In the genomic region with DNA sequence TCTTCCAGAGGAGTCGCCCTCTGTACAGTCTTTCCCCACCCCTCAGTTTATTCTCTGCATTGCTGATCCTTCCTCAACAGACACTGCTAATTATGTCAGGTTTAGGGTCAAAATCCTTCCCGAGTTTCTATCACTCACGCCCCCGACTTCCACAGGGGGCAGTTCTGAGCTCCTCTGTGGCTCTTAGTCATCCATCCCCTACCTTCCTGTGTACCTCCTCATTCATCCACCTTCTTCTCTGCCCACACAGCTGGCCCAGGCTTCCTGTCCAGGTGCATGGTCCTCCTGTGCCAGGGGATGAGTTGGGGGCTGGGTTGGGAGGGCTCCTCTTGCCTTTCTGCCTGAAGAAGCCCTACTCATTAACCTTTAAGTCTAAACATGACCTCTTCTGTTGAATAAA, we compare ENCODE assay signal across 10 cellular contexts.
DNase-seq lines count a peak whose midpoint lies in the region; ATAC-seq and TF ChIP-seq lines count a peak whose summit lies in the region.
"Had no signal": no experiment of that assay in that cellular context is flagged by ENCODE, and none has a peak within 500 bp of the region (broad histone marks: within the 10 kb centered on the region; RNA-seq: fewer than 3 reads in every experiment).

No MANE protein-coding gene starts in this region.

- H3K4me1 Mint-ChIP-seq in activated CD4-positive, alpha-beta T cell treated with anti-CD3 and anti-CD28 coated beads, Interleukin-2, amount 10 ng/mL, durations not matched to agents 7 days and 5 days = peaks cover 85% of the 10 kb centered on the region
- peaks cover 46% of the 10 kb centered on the region for H3K4me1 Mint-ChIP-seq in stimulated activated memory B cell treated with anti-CD40 and anti-IgM and Interleukin-4, amounts not matched to agents 10 μg/mL and 1 μg/mL and 100 μg/mL, for 72 hours

- CTCF ChIA-PET in activated CD4-positive, alpha-beta T cell treated with anti-CD3 and anti-CD28 coated beads, Interleukin-2, amount 10 ng/mL, durations not matched to agents 7 days and 5 days (lab: Charles Lee) = interaction anchor here (1.2 to 6.8 kb wide), 4 partner anchors 14 to 203 kb away, joined by 5 to 59 read pairs (median 30); a partner anchor contains a TSS

- H3K27ac Mint-ChIP-seq in activated CD4-positive, alpha-beta T cell treated with anti-CD3 and anti-CD28 coated beads, Interleukin-2, amount 10 ng/mL, durations not matched to agents 7 days and 5 days = peak overlapping the region; percentile 98
- peak overlapping the region; percentile 31 for H3K27ac Mint-ChIP-seq in stimulated activated memory B cell treated with anti-CD40 and anti-IgM and Interleukin-4, amounts not matched to agents 10 μg/mL and 1 μg/mL and 100 μg/mL, for 72 hours

- H3K36me3 Mint-ChIP-seq in activated CD4-positive, alpha-beta T cell treated with anti-CD3 and anti-CD28 coated beads, Interleukin-2, amount 10 ng/mL, durations not matched to agents 7 days and 5 days (ENCODE audit: low read depth) = peaks cover 20% of the 10 kb centered on the region
- H3K36me3 Mint-ChIP-seq in stimulated activated memory B cell treated with anti-CD40 and anti-IgM and Interleukin-4, amounts not matched to agents 10 μg/mL and 1 μg/mL and 100 μg/mL, for 72 hours = peaks cover 4% of the 10 kb centered on the region

- in situ Hi-C loops in brain microvascular endothelial cell (cut with HindIII; ENCODE audit: low pct_ligation_motif_present, low sequenced_read_pairs) = no loop called here

- H3K4me3 Mint-ChIP-seq in activated CD4-positive, alpha-beta T cell treated with anti-CD3 and anti-CD28 coated beads, Interleukin-2, amount 10 ng/mL, durations not matched to agents 7 days and 5 days = peak overlapping the region; percentile 67
- H3K4me3 Mint-ChIP-seq in stimulated activated memory B cell treated with anti-CD40 and anti-IgM and Interleukin-4, amounts not matched to agents 10 μg/mL and 1 μg/mL and 100 μg/mL, for 72 hours = no peak overlapping the region

- no peak for ATAC-seq in stimulated activated memory B cell treated with anti-CD40 and anti-IgM and Interleukin-4, amounts not matched to agents 10 μg/mL and 1 μg/mL and 100 μg/mL, for 72 hours

- peak; percentile 42 for TF ChIP-seq CTCF in brain microvascular endothelial cell (IDR thresholded peaks at IDR 0.05; ENCODE audit: low read depth, low read length, missing control alignments)

- H3K36me3 ChIP-seq in brain microvascular endothelial cell (replicated peaks) = no peaks in the 10 kb centered on the region

- no peaks in the 10 kb centered on the region for H3K27me3 ChIP-seq in brain microvascular endothelial cell (replicated peaks)

- H3K27ac ChIP-seq in brain microvascular endothelial cell = no peak overlapping the region

- no peaks in the 10 kb centered on the region for H3K27me3 Mint-ChIP-seq in activated CD4-positive, alpha-beta T cell treated with anti-CD3 and anti-CD28 coated beads, Interleukin-2, amount 10 ng/mL, durations not matched to agents 7 days and 5 days
- peaks cover 33% of the 10 kb centered on the region for H3K27me3 Mint-ChIP-seq in stimulated activated memory B cell treated with anti-CD40 and anti-IgM and Interleukin-4, amounts not matched to agents 10 μg/mL and 1 μg/mL and 100 μg/mL, for 72 hours

- POLR2A ChIA-PET in activated CD4-positive, alpha-beta T cell treated with anti-CD3 and anti-CD28 coated beads, Interleukin-2, amount 10 ng/mL, durations not matched to agents 7 days and 5 days (lab: Charles Lee) = interaction anchor here (1.0 kb wide), 1 partner anchor 29 kb away, joined by 3 read pairs; no protein-coding TSS in a partner anchor

- peaks cover 6% of the 10 kb centered on the region for H3K9me3 Mint-ChIP-seq in activated CD4-positive, alpha-beta T cell treated with anti-CD3 and anti-CD28 coated beads, Interleukin-2, amount 10 ng/mL, durations not matched to agents 7 days and 5 days
- no peaks in the 10 kb centered on the region for H3K9me3 Mint-ChIP-seq in stimulated activated memory B cell treated with anti-CD40 and anti-IgM and Interleukin-4, amounts not matched to agents 10 μg/mL and 1 μg/mL and 100 μg/mL, for 72 hours

- no peak for DNase-seq in activated CD4-positive, alpha-beta T cell treated with anti-CD3 and anti-CD28 coated beads, Interleukin-2, amount 10 ng/mL, durations not matched to agents 7 days and 5 days
- no peak for DNase-seq in activated CD4-positive, alpha-beta T cell treated with anti-CD3 and anti-CD28 coated beads for 48 hours
- DNase-seq in NCI-H748 treated with DMSO at 0.1 percent for 48 hours (lab: John Stamatoyannopoulos, UW) (peak; percentile 72), brain microvascular endothelial cell (no peak), NCI-H2029 (lab: John Stamatoyannopoulos, UW) (no peak), AML-193 (lab: John Stamatoyannopoulos, UW) (no peak), NCI-H345 treated with DMSO at 0.1 percent for 48 hours (lab: John Stamatoyannopoulos, UW; ENCODE audit: unreplicated experiment) (no peak)
- DNase-seq: NCI-H446 treated with DMSO at 0.1 percent for 48 hours, substantia nigra had no signal

- H3K4me3 ChIP-seq in brain microvascular endothelial cell (ENCODE audit: low read depth, low read length) = no peak overlapping the region
